ENCODE assay signal across 27 cellular contexts in the genomic region with DNA sequence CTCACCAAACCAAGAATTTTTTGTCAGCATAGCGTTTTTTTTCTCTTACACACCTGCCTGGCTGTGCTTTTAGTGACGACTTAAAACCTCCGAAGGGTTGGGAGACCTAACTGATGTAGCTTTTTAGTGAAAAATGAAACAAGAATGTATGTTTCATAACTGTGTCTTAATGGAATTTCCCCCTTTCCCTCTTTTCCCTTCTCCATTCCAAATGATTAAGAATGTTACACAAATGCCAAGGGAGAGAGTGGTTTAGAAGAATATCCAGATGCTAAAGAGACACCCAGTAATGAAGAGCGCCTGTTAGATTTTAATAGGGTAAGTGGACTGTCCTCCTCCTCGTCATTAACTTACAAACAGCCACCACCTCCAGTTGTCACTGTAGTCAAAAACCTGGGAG. TPM values are rescaled to one million over a fixed set of nuclear protein-coding genes. Genes with fewer than 3 reads are reported as not detected.
A peak's percentile ranks its signal among the peaks of the same experiment; 100 is the strongest.
DNase-seq lines count a peak whose midpoint lies in the region; ATAC-seq, FAIRE-seq and TF ChIP-seq lines count a peak whose summit lies in the region.
"Had no signal": no experiment of that assay in that cellular context is flagged by ENCODE, and none has a peak within 500 bp of the region (broad histone marks: within the 10 kb centered on the region; RNA-seq: fewer than 3 reads in every experiment).

No MANE protein-coding gene starts in this region.

- H3K79me2 ChIP-seq in astrocyte (ENCODE audit: insufficient read depth, low read length): no peaks in the 10 kb centered on the region
- peaks cover 5% of the 10 kb centered on the region for H3K79me2 ChIP-seq in hepatocyte
- no peaks in the 10 kb centered on the region for H3K79me2 ChIP-seq in trophoblast cell (ENCODE audit: control insufficient read depth, insufficient read depth, low read length, poor library complexity)

- H3K9me3 ChIP-seq in astrocyte (ENCODE audit: insufficient read depth, low read depth, low read length): no peaks in the 10 kb centered on the region
- no peaks in the 10 kb centered on the region for H3K9me3 ChIP-seq in hepatocyte (ENCODE audit: low read depth)
- H3K9me3 ChIP-seq in upper lobe of left lung: no peaks in the 10 kb centered on the region
- peaks cover 2% of the 10 kb centered on the region for H3K9me3 ChIP-seq in trophoblast cell (ENCODE audit: insufficient read depth, low read depth, low read length)
- H3K9me3 ChIP-seq: body of pancreas, Caco-2, left lung, Peyer's patch had no signal

- no peak for TF ChIP-seq EP300 in upper lobe of left lung (IDR thresholded peaks at IDR 0.05)

- H3K4me3 ChIP-seq in astrocyte (ENCODE audit: insufficient read depth, low read depth, low read length) (no peak overlapping the region), hepatocyte (no peak overlapping the region), upper lobe of left lung (no peak overlapping the region), trophoblast cell (ENCODE audit: low read depth, low read length) (no peak overlapping the region)
- H3K4me3 ChIP-seq: body of pancreas, left lung, Peyer's patch, skin epidermis had no signal

- H3K4me1 Mint-ChIP-seq in activated T-cell treated with anti-CD3 and anti-CD28 coated beads, Interleukin-2, amount 50 U/mL, for 24 hours (ENCODE audit: low read depth): no peaks in the 10 kb centered on the region
- peaks cover 23% of the 10 kb centered on the region for H3K4me1 Mint-ChIP-seq in astrocyte (ENCODE audit: low read depth, unreplicated experiment)
- H3K4me1 Mint-ChIP-seq: activated naive CD8-positive, alpha-beta T cell treated with anti-CD3 and anti-CD28 coated beads for 36 hours; nephron had no signal

- DNase-seq in activated T-cell treated with anti-CD3 and anti-CD28 coated beads, Interleukin-2, amount 50 U/mL, for 24 hours: no peak
- no peak for DNase-seq in activated T-cell treated with anti-CD3 and anti-CD28 coated beads, Interleukin-2, amount 50 U/mL, for 1 hour
- DNase-seq in astrocyte (ENCODE audit: low read depth) (peak; percentile 47), hepatocyte (ENCODE audit: low spot score) (no peak), upper lobe of left lung (no peak), trophoblast cell (no peak)
- DNase-seq: 8988T; activated CD4-positive, alpha-beta T cell treated with anti-CD3 and anti-CD28 coated beads for 4 hours; activated naive CD8-positive, alpha-beta T cell treated with anti-CD3 and anti-CD28 coated beads for 36 hours; body of pancreas; Caco-2; left lung; MM.1S; NCI-H1436; NCI-H524; NK-92 treated with Interleukin-12 subunit alpha and Interleukin-12 subunit beta, amount 100 ng/mL, for 24 hours; Peyer's patch; stimulated activated CD4-positive, alpha-beta T cell treated with anti-CD3 and anti-CD28 coated beads, Interleukin-1b, Interleukin-23, amount 100 ng/mL, for 48 hours had no signal

- H2AFZ ChIP-seq in astrocyte (ENCODE audit: low read depth, low read length) (no peak overlapping the region), hepatocyte (no peak overlapping the region), trophoblast cell (ENCODE audit: insufficient read depth, low read length, poor library complexity) (no peak overlapping the region)

- peaks cover 43% of the 10 kb centered on the region for H3K36me3 ChIP-seq in astrocyte (ENCODE audit: insufficient read depth, low read length)
- no peaks in the 10 kb centered on the region for H3K36me3 ChIP-seq in hepatocyte (replicated peaks; ENCODE audit: insufficient read depth, low read depth)
- H3K36me3 ChIP-seq in upper lobe of left lung: peaks cover 18 to 91% (median 59%) of the 10 kb centered on the region in 4 donors
- peaks cover 54 to 65% of the 10 kb centered on the region in 2 experiments for H3K36me3 ChIP-seq in trophoblast cell (ENCODE audit: control insufficient read depth in 1 of 2, insufficient read depth in 2 of 2, low read length in 2 of 2)

- H3K27me3 ChIP-seq in astrocyte (ENCODE audit: insufficient read depth, low read length): no peaks in the 10 kb centered on the region
- H3K27me3 ChIP-seq in hepatocyte: no peaks in the 10 kb centered on the region
- no peaks in the 10 kb centered on the region for H3K27me3 ChIP-seq in upper lobe of left lung
- no peaks in the 10 kb centered on the region for H3K27me3 ChIP-seq in trophoblast cell (ENCODE audit: insufficient read depth, low read length)
- H3K27me3 ChIP-seq: body of pancreas, left lung, Peyer's patch had no signal

- H4K91ac ChIP-seq in trophoblast cell (ENCODE audit: low read depth, low read length): no peak overlapping the region

- H3K9me2 ChIP-seq in hepatocyte (replicated peaks; ENCODE audit: insufficient read depth): no peaks in the 10 kb centered on the region

- H2BK120ac ChIP-seq in trophoblast cell (ENCODE audit: insufficient read depth, low read length, poor library complexity): no peak overlapping the region

- no peak for ATAC-seq in upper lobe of left lung (ENCODE audit: low FRiP score in 2 of 2)
- ATAC-seq in GM19324 (IDR thresholded peaks at IDR 0.05; ENCODE audit: low FRiP score, unreplicated experiment): no peak
- no peak for ATAC-seq in GM21423 (IDR thresholded peaks at IDR 0.05; ENCODE audit: unreplicated experiment)
- ATAC-seq: body of pancreas; left lung; stimulated activated memory B cell treated with anti-CD40 and anti-IgM and Interleukin-4, amounts not matched to agents 10 μg/mL and 1 μg/mL and 100 μg/mL, for 72 hours had no signal

- no peak for TF ChIP-seq POLR2A in upper lobe of left lung (IDR thresholded peaks at IDR 0.05)

- H3K14ac ChIP-seq in trophoblast cell (ENCODE audit: low read length): no peak overlapping the region

- H3K27ac Mint-ChIP-seq in activated T-cell treated with anti-CD3 and anti-CD28 coated beads, Interleukin-2, amount 50 U/mL, for 24 hours: peak overlapping the region; percentile 41
- peak overlapping the region; percentile 66 for H3K27ac Mint-ChIP-seq in astrocyte (ENCODE audit: unreplicated experiment)
- H3K27ac Mint-ChIP-seq: activated naive CD8-positive, alpha-beta T cell treated with anti-CD3 and anti-CD28 coated beads for 36 hours; activated T-helper 1 cell treated with anti-CD3 and anti-CD28 coated beads, Interleukin-12 subunit alpha, Interleukin-12 subunit beta, Interleukin-2, Interleukin-4 antibody, amounts not matched to agents 30 ng/mL and 10 ng/mL and 1 ng/mL, durations not matched to agents 14 hours and 24 hours and 36 hours; B cell; nephron; progenitor cell of endocrine pancreas; stimulated activated memory B cell treated with anti-CD40 and anti-IgM and Interleukin-4, amounts not matched to agents 10 μg/mL and 1 μg/mL and 100 μg/mL, for 72 hours had no signal

- H3K18ac ChIP-seq in trophoblast cell (ENCODE audit: low read length): no peak overlapping the region

- no peak overlapping the region for H3K4me3 Mint-ChIP-seq in activated T-cell treated with anti-CD3 and anti-CD28 coated beads, Interleukin-2, amount 50 U/mL, for 24 hours
- H3K4me3 Mint-ChIP-seq in astrocyte (ENCODE audit: unreplicated experiment): no peak overlapping the region
- H3K4me3 Mint-ChIP-seq: activated naive CD8-positive, alpha-beta T cell treated with anti-CD3 and anti-CD28 coated beads for 36 hours; activated T-helper 1 cell treated with anti-CD3 and anti-CD28 coated beads, Interleukin-12 subunit alpha, Interleukin-12 subunit beta, Interleukin-2, Interleukin-4 antibody, amounts not matched to agents 30 ng/mL and 10 ng/mL and 1 ng/mL, durations not matched to agents 14 hours and 24 hours and 36 hours; B cell; nephron; stimulated activated memory B cell treated with anti-CD40 and anti-IgM and Interleukin-4, amounts not matched to agents 10 μg/mL and 1 μg/mL and 100 μg/mL, for 72 hours had no signal

- H2BK12ac ChIP-seq in trophoblast cell (ENCODE audit: low read length): no peak overlapping the region

- H2AK5ac ChIP-seq in trophoblast cell (ENCODE audit: low read length): no peak overlapping the region

- H4K8ac ChIP-seq in trophoblast cell (ENCODE audit: low read depth, low read length): no peak overlapping the region

- no peaks in the 10 kb centered on the region for H3K9me3 Mint-ChIP-seq in activated T-cell treated with anti-CD3 and anti-CD28 coated beads, Interleukin-2, amount 50 U/mL, for 24 hours
- peaks cover 1% of the 10 kb centered on the region for H3K9me3 Mint-ChIP-seq in astrocyte (ENCODE audit: unreplicated experiment)
- H3K9me3 Mint-ChIP-seq: activated naive CD8-positive, alpha-beta T cell treated with anti-CD3 and anti-CD28 coated beads for 36 hours; activated T-helper 1 cell treated with anti-CD3 and anti-CD28 coated beads, Interleukin-12 subunit alpha, Interleukin-12 subunit beta, Interleukin-2, Interleukin-4 antibody, amounts not matched to agents 30 ng/mL and 10 ng/mL and 1 ng/mL, durations not matched to agents 14 hours and 24 hours and 36 hours; nephron; stimulated activated memory B cell treated with anti-CD40 and anti-IgM and Interleukin-4, amounts not matched to agents 10 μg/mL and 1 μg/mL and 100 μg/mL, for 72 hours had no signal

- H3K27me3 Mint-ChIP-seq in activated T-cell treated with anti-CD3 and anti-CD28 coated beads, Interleukin-2, amount 50 U/mL, for 24 hours: no peaks in the 10 kb centered on the region
- no peaks in the 10 kb centered on the region for H3K27me3 Mint-ChIP-seq in astrocyte (ENCODE audit: low read depth, unreplicated experiment)
- H3K27me3 Mint-ChIP-seq: activated naive CD8-positive, alpha-beta T cell treated with anti-CD3 and anti-CD28 coated beads for 36 hours; B cell; progenitor cell of endocrine pancreas; stimulated activated memory B cell treated with anti-CD40 and anti-IgM and Interleukin-4, amounts not matched to agents 10 μg/mL and 1 μg/mL and 100 μg/mL, for 72 hours had no signal

- H3K79me1 ChIP-seq in trophoblast cell (ENCODE audit: low read length): no peaks in the 10 kb centered on the region

- no peak overlapping the region for H3K23ac ChIP-seq in trophoblast cell (ENCODE audit: low read length)

- H3K36me3 Mint-ChIP-seq in activated T-cell treated with anti-CD3 and anti-CD28 coated beads, Interleukin-2, amount 50 U/mL, for 24 hours (ENCODE audit: low read depth): peaks cover 90% of the 10 kb centered on the region
- peaks cover 24% of the 10 kb centered on the region for H3K36me3 Mint-ChIP-seq in astrocyte (ENCODE audit: low read depth, unreplicated experiment)

- no peak overlapping the region for H3K4ac ChIP-seq in trophoblast cell (ENCODE audit: low read depth, low read length)

- no peak overlapping the region for H3K27ac ChIP-seq in astrocyte (ENCODE audit: low read depth, low read length)
- peak overlapping the region; percentile 12 for H3K27ac ChIP-seq in hepatocyte
- peak overlapping the region in 3 of 4 donors; percentile 9 to 39 (median 34) for H3K27ac ChIP-seq in upper lobe of left lung
- H3K27ac ChIP-seq in trophoblast cell (ENCODE audit: low read depth, low read length): no peak overlapping the region
- H3K27ac ChIP-seq: body of pancreas, Peyer's patch had no signal

- H4K12ac ChIP-seq in trophoblast cell (ENCODE audit: low read depth, low read length): no peak overlapping the region

- H4K20me1 ChIP-seq in astrocyte (ENCODE audit: insufficient read depth, low read length): peaks cover 25% of the 10 kb centered on the region
- no peaks in the 10 kb centered on the region for H4K20me1 ChIP-seq in hepatocyte (ENCODE audit: insufficient read depth, poor library complexity, severe bottlenecking)

- no peak overlapping the region for H3K9ac ChIP-seq in astrocyte (ENCODE audit: low read length)
- no peak overlapping the region for H3K9ac ChIP-seq in trophoblast cell (ENCODE audit: low read length)

- 88% methylated on average over 5 of the region's 5 CpGs for WGBS in hepatocyte (ENCODE audit: low lambda C conversion rate, missing lambda C conversion rate)
- WGBS in upper lobe of left lung, 2 donors: 86 to 93% methylated on average over 5 of the region's 5 CpGs
- WGBS in trophoblast cell (ENCODE audit: extremely low coverage, insufficient coverage, insufficient read length): no CpG with 5 or more reads among the region's 5 CpGs

- no peaks in the 10 kb centered on the region for H3K4me1 ChIP-seq in astrocyte (ENCODE audit: insufficient read depth, low read length)
- H3K4me1 ChIP-seq in hepatocyte (ENCODE audit: insufficient read depth): no peaks in the 10 kb centered on the region
- H3K4me1 ChIP-seq in upper lobe of left lung: peaks cover 8 to 13% (median 11%) of the 10 kb centered on the region in 4 donors
- peaks cover 2 to 4% of the 10 kb centered on the region in 2 experiments for H3K4me1 ChIP-seq in trophoblast cell (ENCODE audit: control insufficient read depth in 1 of 2, insufficient read depth in 2 of 2, low read length in 2 of 2)
- H3K4me1 ChIP-seq: body of pancreas, Caco-2, Peyer's patch had no signal

- FAIRE-seq in astrocyte (lab: Jason Lieb, UNC): no peak
- FAIRE-seq: H1 had no signal

- H3K4me2 ChIP-seq in astrocyte (ENCODE audit: low read length) (no peak overlapping the region), hepatocyte (no peak overlapping the region), trophoblast cell (ENCODE audit: low read length) (no peak overlapping the region)

- no peak for TF ChIP-seq CTCF in astrocyte (IDR thresholded peaks at IDR 0.05; ENCODE audit: insufficient read depth, low read depth, low read length)
- TF ChIP-seq CTCF in hepatocyte (IDR thresholded peaks at IDR 0.05; ENCODE audit: poor library complexity): no peak
- no peak for TF ChIP-seq CTCF in upper lobe of left lung (IDR thresholded peaks at IDR 0.05)

- H2BK5ac ChIP-seq in trophoblast cell (ENCODE audit: low read depth, low read length, poor library complexity): no peak overlapping the region

RNA-seq across cellular contexts. Expression of a gene that starts 33.2 kb away (rescaled TPM):
- total RNA-seq in astrocyte (25.8 and 30.4 TPM in 2 replicates), hepatocyte (46.1 and 50.8 TPM in 2 replicates), upper lobe of left lung (10 to 100 TPM; 47.7 to 61.8 (median 57.8) TPM)
- polyA plus RNA-seq in hepatocyte: 26.5 and 33.6 TPM in 2 replicates
- 21.7 and 21.9 TPM in 2 replicates for polyA plus RNA-seq in trophoblast cell (2013)

Comparison
In these comparisons a context has a peak if more than half of its experiments do, and no peak if none do; other contexts are left out.
1. H3K27ac ChIP-seq: peak in hepatocyte (single experiment) and upper lobe of left lung (3 of 4); none in astrocyte (single experiment) and trophoblast cell (single experiment).